Comparison of ENCODE assay signal across 17 cellular contexts in the genomic region with DNA sequence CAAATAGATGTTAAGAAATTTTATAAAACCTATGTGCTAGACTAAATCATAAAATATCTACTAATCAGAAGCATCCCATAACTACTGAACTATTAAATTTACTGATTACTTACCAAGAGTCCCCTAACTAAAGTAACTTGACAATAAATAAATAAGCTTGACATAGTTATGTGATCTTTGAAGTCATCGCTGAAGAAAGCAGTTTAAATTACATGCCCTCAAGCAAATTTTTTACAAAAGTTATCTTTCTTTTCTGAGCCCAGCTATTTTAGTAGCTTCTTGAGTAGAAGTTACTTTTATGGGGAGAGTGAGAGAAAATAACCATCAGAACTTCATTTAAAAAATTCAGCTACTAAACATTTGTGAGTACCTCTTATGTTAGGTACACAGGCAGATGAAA.
DNase-seq lines count a peak whose midpoint lies in the region; ATAC-seq and TF ChIP-seq lines count a peak whose summit lies in the region.
"Had no signal": no experiment of that assay in that cellular context is flagged by ENCODE, and none has a peak within 500 bp of the region (broad histone marks: within the 10 kb centered on the region; RNA-seq: fewer than 3 reads in every experiment).

No MANE protein-coding gene starts in this region.

- no peak overlapping the region for H3K4me3 Mint-ChIP-seq in stimulated activated naive B cell treated with anti-CD40 and anti-IgM and Interleukin-4, amounts not matched to agents 10 μg/mL and 1 μg/mL and 100 μg/mL, for 72 hours
- H3K4me3 Mint-ChIP-seq: CD4-positive, alpha-beta memory T cell had no signal

- peaks cover 2% of the 10 kb centered on the region; the same call in 1 of the 2 replicates for H3K4me1 ChIP-seq in HEK293 (ENCODE audit: control insufficient read depth, insufficient read depth, low read length)
- H3K4me1 ChIP-seq: Caco-2 had no signal

- H3K9me3 ChIP-seq in HEK293 (ENCODE audit: control insufficient read depth, insufficient read depth, low read depth, low read length): no peaks in the 10 kb centered on the region
- H3K9me3 ChIP-seq: A549, Caco-2, HAP-1 had no signal

- peak overlapping the region; percentile 37 for H3K27ac Mint-ChIP-seq in stimulated activated naive B cell treated with anti-CD40 and anti-IgM and Interleukin-4, amounts not matched to agents 10 μg/mL and 1 μg/mL and 100 μg/mL, for 72 hours
- H3K27ac Mint-ChIP-seq: CD4-positive, alpha-beta memory T cell had no signal

- H3K4me3 ChIP-seq in HEK293 (ENCODE audit: low read depth, low read length) (no peak overlapping the region), dorsolateral prefrontal cortex (no peak overlapping the region)
- H3K4me3 ChIP-seq: A549, HAP-1 had no signal

- no peak for ATAC-seq in stimulated activated naive B cell treated with anti-CD40 and anti-IgM and Interleukin-4, amounts not matched to agents 10 μg/mL and 1 μg/mL and 100 μg/mL, for 72 hours (replicated peaks)
- ATAC-seq: A549 had no signal

- H3K27ac ChIP-seq in HEK293 (ENCODE audit: extremely low read depth, low read depth, low read length): no peak overlapping the region
- no peak overlapping the region for H3K27ac ChIP-seq in dorsolateral prefrontal cortex
- H3K27ac ChIP-seq: A549 had no signal

- H3K36me3 ChIP-seq in HEK293 (ENCODE audit: control insufficient read depth in 2 of 2, insufficient read depth in 1 of 2, low read length in 2 of 2): no peaks in the 10 kb centered on the region
- H3K36me3 ChIP-seq: HAP-1 had no signal

- H3K36me3 Mint-ChIP-seq in stimulated activated naive B cell treated with anti-CD40 and anti-IgM and Interleukin-4, amounts not matched to agents 10 μg/mL and 1 μg/mL and 100 μg/mL, for 72 hours: no peaks in the 10 kb centered on the region
- H3K36me3 Mint-ChIP-seq: CD4-positive, alpha-beta memory T cell had no signal

- intact Hi-C loops in dorsolateral prefrontal cortex (cut with DNase I): no loop called here

- peaks cover 1 to 5% of the 10 kb centered on the region in 2 donors for H3K9me3 Mint-ChIP-seq in stimulated activated naive B cell treated with anti-CD40 and anti-IgM and Interleukin-4, amounts not matched to agents 10 μg/mL and 1 μg/mL and 100 μg/mL, for 72 hours

- peaks cover 9 to 11% of the 10 kb centered on the region in 2 donors for H3K4me1 Mint-ChIP-seq in stimulated activated naive B cell treated with anti-CD40 and anti-IgM and Interleukin-4, amounts not matched to agents 10 μg/mL and 1 μg/mL and 100 μg/mL, for 72 hours
- H3K4me1 Mint-ChIP-seq: CD4-positive, alpha-beta memory T cell had no signal

- peak; percentile 5 for DNase-seq in RPMI7951 (ENCODE audit: low read depth)
- peak; percentile 38 for DNase-seq in foreskin melanocyte
- no peak for DNase-seq in stimulated activated naive B cell treated with anti-CD40 and anti-IgM and Interleukin-4, amounts not matched to agents 10 μg/mL and 1 μg/mL and 100 μg/mL, for 72 hours
- DNase-seq in hypothalamus (lab: John Stamatoyannopoulos, UW): no peak
- no peak for DNase-seq in NCI-H2227 treated with DMSO at 0.1 percent for 48 hours (lab: John Stamatoyannopoulos, UW)
- no peak for DNase-seq in dorsolateral prefrontal cortex
- DNase-seq: 8988T; ACHN; C1 segment of cervical spinal cord; Caco-2; CD4-positive, alpha-beta memory T cell; DMS153; DND-41; GOT3 had no signal

- CTCF ChIA-PET in HEK293 (lab: Yijun Ruan, JAX): no interaction called here

- POLR2A ChIA-PET in HEK293 (lab: Yijun Ruan, JAX): no interaction called here

- H3K27me3 ChIP-seq in dorsolateral prefrontal cortex: peaks cover 0 to 47% (median 7%) of the 10 kb centered on the region in 45 donors

- TF ChIP-seq CTCF in HEK293 (tag by site-specific recombination; IDR thresholded peaks at IDR 0.05): no peak
- no peak for TF ChIP-seq CTCF in dorsolateral prefrontal cortex (IDR thresholded peaks at IDR 0.05 in 54 of 56, conservative IDR thresholded peaks at IDR 0.05 in 2 of 56; ENCODE audit: low read depth in 1 of 56, partially characterized antibody in 56 of 56)

- peaks cover 35 to 38% of the 10 kb centered on the region in 2 donors for H3K27me3 Mint-ChIP-seq in stimulated activated naive B cell treated with anti-CD40 and anti-IgM and Interleukin-4, amounts not matched to agents 10 μg/mL and 1 μg/mL and 100 μg/mL, for 72 hours

TF ChIP-seq in HEK293, 187 proteins besides CTCF, POLR2A, EP300 and RAD21:
- TF ChIP-seq ZNF561 (tag by site-specific recombination; IDR thresholded peaks at IDR 0.05; ENCODE audit: borderline replicate concordance): no peak
- TF ChIP-seq ZNF146 (tag by site-specific recombination; IDR thresholded peaks at IDR 0.05): no peak
- no peak for TF ChIP-seq YY1 (tag by site-specific recombination; IDR thresholded peaks at IDR 0.05)
- no peak for TF ChIP-seq ZIC2 (tag by site-specific recombination; IDR thresholded peaks at IDR 0.05)
- no peak for TF ChIP-seq SP3 (tag by site-specific recombination; IDR thresholded peaks at IDR 0.05)
- no peak for TF ChIP-seq ZNF670 (tag by site-specific recombination; IDR thresholded peaks at IDR 0.05; ENCODE audit: low read depth)
- TF ChIP-seq, protein P1, sequence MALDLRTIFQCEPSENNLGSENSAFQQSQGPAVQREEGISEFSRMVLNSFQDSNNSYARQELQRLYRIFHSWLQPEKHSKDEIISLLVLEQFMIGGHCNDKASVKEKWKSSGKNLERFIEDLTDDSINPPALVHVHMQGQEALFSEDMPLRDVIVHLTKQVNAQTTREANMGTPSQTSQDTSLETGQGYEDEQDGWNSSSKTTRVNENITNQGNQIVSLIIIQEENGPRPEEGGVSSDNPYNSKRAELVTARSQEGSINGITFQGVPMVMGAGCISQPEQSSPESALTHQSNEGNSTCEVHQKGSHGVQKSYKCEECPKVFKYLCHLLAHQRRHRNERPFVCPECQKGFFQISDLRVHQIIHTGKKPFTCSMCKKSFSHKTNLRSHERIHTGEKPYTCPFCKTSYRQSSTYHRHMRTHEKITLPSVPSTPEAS (tag by site-specific recombination; IDR thresholded peaks at IDR 0.05): no peak
- TF ChIP-seq ZNF791 (tag by site-specific recombination; IDR thresholded peaks at IDR 0.05): no peak
- TF ChIP-seq, protein P2, sequence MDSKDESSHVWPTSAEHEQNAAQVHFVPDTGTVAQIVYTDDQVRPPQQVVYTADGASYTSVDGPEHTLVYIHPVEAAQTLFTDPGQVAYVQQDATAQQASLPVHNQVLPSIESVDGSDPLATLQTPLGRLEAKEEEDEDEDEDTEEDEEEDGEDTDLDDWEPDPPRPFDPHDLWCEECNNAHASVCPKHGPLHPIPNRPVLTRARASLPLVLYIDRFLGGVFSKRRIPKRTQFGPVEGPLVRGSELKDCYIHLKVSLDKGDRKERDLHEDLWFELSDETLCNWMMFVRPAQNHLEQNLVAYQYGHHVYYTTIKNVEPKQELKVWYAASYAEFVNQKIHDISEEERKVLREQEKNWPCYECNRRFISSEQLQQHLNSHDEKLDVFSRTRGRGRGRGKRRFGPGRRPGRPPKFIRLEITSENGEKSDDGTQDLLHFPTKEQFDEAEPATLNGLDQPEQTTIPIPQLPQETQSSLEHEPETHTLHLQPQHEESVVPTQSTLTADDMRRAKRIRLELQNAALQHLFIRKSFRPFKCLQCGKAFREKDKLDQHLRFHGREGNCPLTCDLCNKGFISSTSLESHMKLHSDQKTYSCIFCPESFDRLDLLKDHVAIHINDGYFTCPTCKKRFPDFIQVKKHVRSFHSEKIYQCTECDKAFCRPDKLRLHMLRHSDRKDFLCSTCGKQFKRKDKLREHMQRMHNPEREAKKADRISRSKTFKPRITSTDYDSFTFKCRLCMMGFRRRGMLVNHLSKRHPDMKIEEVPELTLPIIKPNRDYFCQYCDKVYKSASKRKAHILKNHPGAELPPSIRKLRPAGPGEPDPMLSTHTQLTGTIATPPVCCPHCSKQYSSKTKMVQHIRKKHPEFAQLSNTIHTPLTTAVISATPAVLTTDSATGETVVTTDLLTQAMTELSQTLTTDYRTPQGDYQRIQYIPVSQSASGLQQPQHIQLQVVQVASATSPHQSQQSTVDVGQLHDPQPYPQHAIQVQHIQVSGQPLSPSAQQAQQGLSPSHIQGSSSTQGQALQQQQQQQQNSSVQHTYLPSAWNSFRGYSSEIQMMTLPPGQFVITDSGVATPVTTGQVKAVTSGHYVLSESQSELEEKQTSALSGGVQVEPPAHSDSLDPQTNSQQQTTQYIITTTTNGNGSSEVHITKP (tag by site-specific recombination; IDR thresholded peaks at IDR 0.05): no peak
- TF ChIP-seq ZNF529 (tag by site-specific recombination; IDR thresholded peaks at IDR 0.05; ENCODE audit: insufficient replicate concordance): no peak
- no peak for TF ChIP-seq ZNF140 (tag by site-specific recombination; IDR thresholded peaks at IDR 0.05)
- TF ChIP-seq OSR2 (tag by site-specific recombination; IDR thresholded peaks at IDR 0.05): peak; percentile 59; the same call in 1 of the 2 replicates
- no peak for TF ChIP-seq GLI4 (tag by site-specific recombination; IDR thresholded peaks at IDR 0.05)
- TF ChIP-seq TCF7L2 (IDR thresholded peaks at IDR 0.05; ENCODE audit: borderline replicate concordance, low read depth, low read length): peak; percentile 58; the same call in 1 of the 2 replicates
- TF ChIP-seq ZBTB1 (tag by site-specific recombination; IDR thresholded peaks at IDR 0.05): no peak
- TF ChIP-seq ZNF266 (tag by site-specific recombination; IDR thresholded peaks at IDR 0.05; ENCODE audit: low read depth): no peak
- TF ChIP-seq, protein P3, sequence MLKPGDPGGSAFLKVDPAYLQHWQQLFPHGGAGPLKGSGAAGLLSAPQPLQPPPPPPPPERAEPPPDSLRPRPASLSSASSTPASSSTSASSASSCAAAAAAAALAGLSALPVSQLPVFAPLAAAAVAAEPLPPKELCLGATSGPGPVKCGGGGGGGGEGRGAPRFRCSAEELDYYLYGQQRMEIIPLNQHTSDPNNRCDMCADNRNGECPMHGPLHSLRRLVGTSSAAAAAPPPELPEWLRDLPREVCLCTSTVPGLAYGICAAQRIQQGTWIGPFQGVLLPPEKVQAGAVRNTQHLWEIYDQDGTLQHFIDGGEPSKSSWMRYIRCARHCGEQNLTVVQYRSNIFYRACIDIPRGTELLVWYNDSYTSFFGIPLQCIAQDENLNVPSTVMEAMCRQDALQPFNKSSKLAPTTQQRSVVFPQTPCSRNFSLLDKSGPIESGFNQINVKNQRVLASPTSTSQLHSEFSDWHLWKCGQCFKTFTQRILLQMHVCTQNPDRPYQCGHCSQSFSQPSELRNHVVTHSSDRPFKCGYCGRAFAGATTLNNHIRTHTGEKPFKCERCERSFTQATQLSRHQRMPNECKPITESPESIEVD (tag by site-specific recombination; IDR thresholded peaks at IDR 0.05): peak; percentile 82
- TF ChIP-seq HOXC10 (CRISPR knock-in tag; IDR thresholded peaks at IDR 0.05): no peak
- no peak for TF ChIP-seq KLF9 (tag by site-specific recombination; IDR thresholded peaks at IDR 0.05; ENCODE audit: low read depth)

Comparison
In these comparisons a context has a peak if more than half of its experiments do, and no peak if none do; other contexts are left out.
1. DNase-seq: peak in RPMI7951 (single experiment) and foreskin melanocyte (single experiment); none in stimulated activated naive B cell treated with anti-CD40 and anti-IgM and Interleukin-4, amounts not matched to agents 10 μg/mL and 1 μg/mL and 100 μg/mL, for 72 hours (single experiment), hypothalamus (0 of 51), NCI-H2227 treated with DMSO at 0.1 percent for 48 hours (single experiment) and dorsolateral prefrontal cortex (0 of 10).